Comparison of ENCODE assay signal across 1 cellular context in the genomic region with DNA sequence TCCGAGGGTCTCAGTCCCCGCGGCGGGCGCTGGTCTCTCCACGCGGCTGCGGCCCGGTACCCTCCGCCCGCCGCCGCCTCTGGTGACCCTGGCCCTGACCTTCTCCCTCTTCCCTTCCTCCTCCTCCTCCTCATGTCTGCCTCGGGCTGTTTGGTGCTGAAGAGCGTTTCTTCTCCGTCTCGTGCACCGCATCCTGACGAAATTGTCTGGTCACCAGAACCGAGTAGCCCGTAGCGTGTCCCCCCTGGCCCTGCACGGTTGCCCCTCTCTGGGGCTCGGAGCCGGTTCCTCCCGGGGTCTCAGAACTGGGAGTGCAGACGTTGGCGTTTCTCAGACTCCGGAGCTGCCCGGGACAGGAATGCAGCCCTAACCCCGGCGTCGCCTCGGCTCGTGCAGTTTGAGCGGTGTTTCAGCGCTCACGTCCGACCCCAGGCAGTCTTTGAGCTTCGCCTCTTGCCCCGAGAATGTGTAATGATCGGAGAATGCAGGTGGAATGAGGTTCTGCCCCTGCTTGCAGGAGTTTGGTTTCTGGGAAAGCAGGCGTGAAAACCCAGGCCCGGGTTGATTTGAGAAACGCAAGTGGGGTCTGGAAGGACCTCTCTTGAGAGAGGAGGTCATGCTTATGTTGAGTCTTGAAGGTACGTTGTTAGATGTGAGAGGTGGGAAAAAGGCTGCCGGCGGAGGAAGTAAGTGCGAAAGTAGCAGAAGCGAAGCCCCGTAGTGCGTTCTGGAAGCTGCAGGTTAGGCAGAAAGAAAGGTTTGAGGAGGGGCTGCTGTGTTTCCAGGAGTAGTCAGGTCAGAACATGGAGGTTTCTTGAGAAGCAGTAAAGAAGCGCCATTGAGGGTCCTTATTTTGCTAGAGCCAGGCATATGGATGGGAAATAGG.
A peak's percentile ranks its signal among the peaks of the same experiment; 100 is the strongest.
TF ChIP-seq lines count a peak whose summit lies in the region.

No MANE protein-coding gene starts in this region.

TF ChIP-seq in HepG2, 621 proteins besides CTCF, POLR2A, EP300 and RAD21 (continued from another document):
- peak; percentile 60 for TF ChIP-seq ASH2L (IDR thresholded peaks at IDR 0.05; ENCODE audit: insufficient read length, low read depth, low read length)
- TF ChIP-seq MEF2D (CRISPR knock-in tag; IDR thresholded peaks at IDR 0.05) = 0 out of 2 replicates have a peak, but pooled peaks have one; percentile 45
- TF ChIP-seq, protein P1, sequence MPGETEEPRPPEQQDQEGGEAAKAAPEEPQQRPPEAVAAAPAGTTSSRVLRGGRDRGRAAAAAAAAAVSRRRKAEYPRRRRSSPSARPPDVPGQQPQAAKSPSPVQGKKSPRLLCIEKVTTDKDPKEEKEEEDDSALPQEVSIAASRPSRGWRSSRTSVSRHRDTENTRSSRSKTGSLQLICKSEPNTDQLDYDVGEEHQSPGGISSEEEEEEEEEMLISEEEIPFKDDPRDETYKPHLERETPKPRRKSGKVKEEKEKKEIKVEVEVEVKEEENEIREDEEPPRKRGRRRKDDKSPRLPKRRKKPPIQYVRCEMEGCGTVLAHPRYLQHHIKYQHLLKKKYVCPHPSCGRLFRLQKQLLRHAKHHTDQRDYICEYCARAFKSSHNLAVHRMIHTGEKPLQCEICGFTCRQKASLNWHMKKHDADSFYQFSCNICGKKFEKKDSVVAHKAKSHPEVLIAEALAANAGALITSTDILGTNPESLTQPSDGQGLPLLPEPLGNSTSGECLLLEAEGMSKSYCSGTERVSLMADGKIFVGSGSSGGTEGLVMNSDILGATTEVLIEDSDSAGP (CRISPR knock-in tag; IDR thresholded peaks at IDR 0.05; ENCODE audit: borderline replicate concordance) = no peak
- 0 out of 2 replicates have a peak, but pooled peaks have one; percentile 25 for TF ChIP-seq ZNF263 (CRISPR knock-in tag; IDR thresholded peaks at IDR 0.05)
- TF ChIP-seq BORCS8-MEF2B (CRISPR knock-in tag; IDR thresholded peaks at IDR 0.05) = no peak
- peak; percentile 42; the same call in 1 of the 2 replicates for TF ChIP-seq ZNF317 (CRISPR knock-in tag; IDR thresholded peaks at IDR 0.05)
- no peak for TF ChIP-seq ZNF660 (CRISPR knock-in tag; IDR thresholded peaks at IDR 0.05; ENCODE audit: borderline replicate concordance, low read depth)
- peak; percentile 27; the same call in 1 of the 2 replicates for TF ChIP-seq SAP130 (CRISPR knock-in tag; IDR thresholded peaks at IDR 0.05; ENCODE audit: low read depth)
- TF ChIP-seq ZFP36 (IDR thresholded peaks at IDR 0.05; ENCODE audit: borderline replicate concordance, low read depth, low read length, partially characterized antibody) = no peak
- no peak for TF ChIP-seq KLF15 (CRISPR knock-in tag; IDR thresholded peaks at IDR 0.05; ENCODE audit: borderline replicate concordance)
- TF ChIP-seq, protein P2, sequence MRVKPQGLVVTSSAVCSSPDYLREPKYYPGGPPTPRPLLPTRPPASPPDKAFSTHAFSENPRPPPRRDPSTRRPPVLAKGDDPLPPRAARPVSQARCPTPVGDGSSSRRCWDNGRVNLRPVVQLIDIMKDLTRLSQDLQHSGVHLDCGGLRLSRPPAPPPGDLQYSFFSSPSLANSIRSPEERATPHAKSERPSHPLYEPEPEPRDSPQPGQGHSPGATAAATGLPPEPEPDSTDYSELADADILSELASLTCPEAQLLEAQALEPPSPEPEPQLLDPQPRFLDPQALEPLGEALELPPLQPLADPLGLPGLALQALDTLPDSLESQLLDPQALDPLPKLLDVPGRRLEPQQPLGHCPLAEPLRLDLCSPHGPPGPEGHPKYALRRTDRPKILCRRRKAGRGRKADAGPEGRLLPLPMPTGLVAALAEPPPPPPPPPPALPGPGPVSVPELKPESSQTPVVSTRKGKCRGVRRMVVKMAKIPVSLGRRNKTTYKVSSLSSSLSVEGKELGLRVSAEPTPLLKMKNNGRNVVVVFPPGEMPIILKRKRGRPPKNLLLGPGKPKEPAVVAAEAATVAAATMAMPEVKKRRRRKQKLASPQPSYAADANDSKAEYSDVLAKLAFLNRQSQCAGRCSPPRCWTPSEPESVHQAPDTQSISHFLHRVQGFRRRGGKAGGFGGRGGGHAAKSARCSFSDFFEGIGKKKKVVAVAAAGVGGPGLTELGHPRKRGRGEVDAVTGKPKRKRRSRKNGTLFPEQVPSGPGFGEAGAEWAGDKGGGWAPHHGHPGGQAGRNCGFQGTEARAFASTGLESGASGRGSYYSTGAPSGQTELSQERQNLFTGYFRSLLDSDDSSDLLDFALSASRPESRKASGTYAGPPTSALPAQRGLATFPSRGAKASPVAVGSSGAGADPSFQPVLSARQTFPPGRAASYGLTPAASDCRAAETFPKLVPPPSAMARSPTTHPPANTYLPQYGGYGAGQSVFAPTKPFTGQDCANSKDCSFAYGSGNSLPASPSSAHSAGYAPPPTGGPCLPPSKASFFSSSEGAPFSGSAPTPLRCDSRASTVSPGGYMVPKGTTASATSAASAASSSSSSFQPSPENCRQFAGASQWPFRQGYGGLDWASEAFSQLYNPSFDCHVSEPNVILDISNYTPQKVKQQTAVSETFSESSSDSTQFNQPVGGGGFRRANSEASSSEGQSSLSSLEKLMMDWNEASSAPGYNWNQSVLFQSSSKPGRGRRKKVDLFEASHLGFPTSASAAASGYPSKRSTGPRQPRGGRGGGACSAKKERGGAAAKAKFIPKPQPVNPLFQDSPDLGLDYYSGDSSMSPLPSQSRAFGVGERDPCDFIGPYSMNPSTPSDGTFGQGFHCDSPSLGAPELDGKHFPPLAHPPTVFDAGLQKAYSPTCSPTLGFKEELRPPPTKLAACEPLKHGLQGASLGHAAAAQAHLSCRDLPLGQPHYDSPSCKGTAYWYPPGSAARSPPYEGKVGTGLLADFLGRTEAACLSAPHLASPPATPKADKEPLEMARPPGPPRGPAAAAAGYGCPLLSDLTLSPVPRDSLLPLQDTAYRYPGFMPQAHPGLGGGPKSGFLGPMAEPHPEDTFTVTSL (CRISPR knock-in tag; IDR thresholded peaks at IDR 0.05; ENCODE audit: borderline replicate concordance) = 0 out of 2 replicates have a peak, but pooled peaks have one; percentile 42
TF ChIP-seq in HepG2: peak in this region for 41.
